Comparison of ENCODE assay signal across 8 cellular contexts in the genomic region with DNA sequence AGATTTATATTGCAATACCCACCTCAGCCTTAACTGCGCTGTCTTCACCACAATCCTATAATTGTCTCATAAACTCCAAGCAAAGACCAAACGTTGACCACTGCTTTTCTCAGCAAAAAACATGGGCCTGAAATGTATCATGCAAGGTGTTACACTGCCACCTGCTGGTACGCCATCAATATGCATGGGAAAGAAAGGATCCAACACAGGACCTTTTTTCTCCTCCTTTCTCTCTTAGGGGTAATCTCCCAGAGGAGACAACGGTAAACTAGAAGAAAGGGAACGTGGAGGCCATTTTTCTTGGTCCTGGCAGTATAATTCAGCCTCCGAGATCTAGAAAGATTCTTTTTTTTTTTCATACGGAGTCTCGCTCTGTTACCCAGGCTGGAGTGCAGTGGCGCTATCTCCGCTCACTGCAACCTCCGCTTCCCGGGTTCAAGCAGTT.
A peak's percentile ranks its signal among the peaks of the same experiment; 100 is the strongest.
DNase-seq lines count a peak whose midpoint lies in the region; ATAC-seq and TF ChIP-seq lines count a peak whose summit lies in the region.

No MANE protein-coding gene starts in this region.

- no peak overlapping the region for H3K4me3 Mint-ChIP-seq in activated CD4-positive, alpha-beta T cell treated with anti-CD3 and anti-CD28 coated beads, Interleukin-2, amount 10 ng/mL, durations not matched to agents 7 days and 5 days

- TF ChIP-seq CTCF in AG09319 (IDR thresholded peaks at IDR 0.05; ENCODE audit: low read depth, low read length) (peak; percentile 93), lower leg skin (IDR thresholded peaks at IDR 0.05) (peak in 1 of 3 donors; percentile 64)

- H3K27ac Mint-ChIP-seq in activated CD4-positive, alpha-beta T cell treated with anti-CD3 and anti-CD28 coated beads, Interleukin-2, amount 10 ng/mL, durations not matched to agents 7 days and 5 days: no peak overlapping the region

- peak; percentile 59 for DNase-seq in AG09319 (ENCODE audit: extremely low read depth, low read depth)
- peak; percentile 26 for DNase-seq in NCI-H526 treated with DMSO at 0.1 percent for 48 hours (lab: John Stamatoyannopoulos, UW)
- DNase-seq in activated CD4-positive, alpha-beta T cell treated with anti-CD3 and anti-CD28 coated beads, Interleukin-2, amount 10 ng/mL, durations not matched to agents 7 days and 5 days: peak; percentile 89
- DNase-seq in dedifferentiated amniotic fluid mesenchymal stem cell (ENCODE audit: extremely low spot score): peak; percentile 92
- DNase-seq in lower leg skin (ENCODE audit: low spot score in 2 of 2): peak; percentile 80 to 94
- peak; percentile 82 for DNase-seq in stimulated activated CD8-positive, alpha-beta memory T cell treated with anti-CD3 and anti-CD28 coated beads, Interleukin-12 subunit alpha, Interleukin-12 subunit beta, amount 100 ng/mL, for 1 hour (ENCODE audit: low read depth)

- no peak for TF ChIP-seq POLR2A in lower leg skin (IDR thresholded peaks at IDR 0.05)

- peaks cover 9% of the 10 kb centered on the region for H3K27me3 Mint-ChIP-seq in activated CD4-positive, alpha-beta T cell treated with anti-CD3 and anti-CD28 coated beads, Interleukin-2, amount 10 ng/mL, durations not matched to agents 7 days and 5 days

- ATAC-seq in GM19025 (IDR thresholded peaks at IDR 0.05; ENCODE audit: low read depth, unreplicated experiment) (peak; percentile 57), HG03460 (IDR thresholded peaks at IDR 0.05; ENCODE audit: unreplicated experiment) (peak; percentile 87)

- CTCF ChIA-PET in activated CD4-positive, alpha-beta T cell treated with anti-CD3 and anti-CD28 coated beads, Interleukin-2, amount 10 ng/mL, durations not matched to agents 7 days and 5 days (lab: Charles Lee): interaction anchor here (1.1 to 4.0 kb wide), 10 partner anchors 9 to 133 kb away, joined by 3 to 30 read pairs (median 6); a partner anchor contains a TSS

- H3K4me1 Mint-ChIP-seq in activated CD4-positive, alpha-beta T cell treated with anti-CD3 and anti-CD28 coated beads, Interleukin-2, amount 10 ng/mL, durations not matched to agents 7 days and 5 days: peaks cover 42% of the 10 kb centered on the region

- POLR2A ChIA-PET in activated CD4-positive, alpha-beta T cell treated with anti-CD3 and anti-CD28 coated beads, Interleukin-2, amount 10 ng/mL, durations not matched to agents 7 days and 5 days (lab: Charles Lee): no interaction called here

- no peak overlapping the region for H3K4me3 ChIP-seq in lower leg skin (ENCODE audit: low read depth, poor library complexity, severe bottlenecking)

- H3K36me3 Mint-ChIP-seq in activated CD4-positive, alpha-beta T cell treated with anti-CD3 and anti-CD28 coated beads, Interleukin-2, amount 10 ng/mL, durations not matched to agents 7 days and 5 days (ENCODE audit: low read depth): no peaks in the 10 kb centered on the region

- intact Hi-C loops in lower leg skin (cut with DNase I; ENCODE audit: low total_unique reads): loop anchor here (5.0 kb wide), 1 partner anchor 130 kb away; no protein-coding TSS in a partner anchor

- no peaks in the 10 kb centered on the region for H3K9me3 Mint-ChIP-seq in activated CD4-positive, alpha-beta T cell treated with anti-CD3 and anti-CD28 coated beads, Interleukin-2, amount 10 ng/mL, durations not matched to agents 7 days and 5 days

- 41 to 42% methylated on average over 12 of the region's 12 CpGs for WGBS in lower leg skin, 2 donors

Comparison
In these comparisons a context has a peak if more than half of its experiments do, and no peak if none do; other contexts are left out.
1. DNase-seq: peak in every context shown above with its lines; median percentile 92 in dedifferentiated amniotic fluid mesenchymal stem cell; 89 in activated CD4-positive, alpha-beta T cell treated with anti-CD3 and anti-CD28 coated beads, Interleukin-2, amount 10 ng/mL, durations not matched to agents 7 days and 5 days; 87 in lower leg skin; 82 in stimulated activated CD8-positive, alpha-beta memory T cell treated with anti-CD3 and anti-CD28 coated beads, Interleukin-12 subunit alpha, Interleukin-12 subunit beta, amount 100 ng/mL, for 1 hour; 59 in AG09319; 26 in NCI-H526 treated with DMSO at 0.1 percent for 48 hours.